10 cellular contexts compared by ENCODE assay signal in the genomic region with DNA sequence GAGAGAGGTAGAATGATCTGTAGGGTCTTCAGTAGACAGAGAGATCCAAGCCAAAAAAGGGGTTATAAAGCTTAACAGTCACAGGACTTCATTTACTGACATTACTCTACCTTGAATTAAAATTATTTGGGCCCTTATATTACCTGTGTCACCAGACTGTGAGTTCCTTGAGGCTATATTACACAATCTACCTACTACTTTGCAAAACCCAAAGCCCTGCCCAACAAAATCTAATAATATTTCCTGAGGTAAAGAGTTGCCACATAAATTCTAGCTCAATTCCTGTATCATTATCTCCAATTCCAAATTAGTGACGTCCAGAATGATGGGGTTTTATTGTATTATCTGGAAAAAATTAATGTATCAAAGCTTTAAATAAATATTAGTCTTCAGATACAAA. TPM values are rescaled to one million over a fixed set of nuclear protein-coding genes. Genes with fewer than 3 reads are reported as not detected.
DNase-seq lines count a peak whose midpoint lies in the region; ATAC-seq and TF ChIP-seq lines count a peak whose summit lies in the region.
"Had no signal": no experiment of that assay in that cellular context is flagged by ENCODE, and none has a peak within 500 bp of the region (broad histone marks: within the 10 kb centered on the region; RNA-seq: fewer than 3 reads in every experiment).

No MANE protein-coding gene starts in this region.

- no peak overlapping the region for H2AFZ ChIP-seq in GM23248

- in situ Hi-C loops in GM23248 (cut with MboI): no loop called here

- H3K79me2 ChIP-seq in GM23248 (ENCODE audit: insufficient read depth): peaks cover 74% of the 10 kb centered on the region

- ATAC-seq in RWPE2 (ENCODE audit: low read depth) (no peak), esophagus mucosa (peak; percentile 31)

- H4K20me1 ChIP-seq in GM23248 (ENCODE audit: insufficient read depth): no peaks in the 10 kb centered on the region

- H3K9ac ChIP-seq in GM23248: no peak overlapping the region

- H3K4me1 ChIP-seq in GM23248 (ENCODE audit: insufficient read depth): peaks cover 17% of the 10 kb centered on the region
- peaks cover 39% of the 10 kb centered on the region for H3K4me1 ChIP-seq in RWPE2 (ENCODE audit: insufficient read depth, poor library complexity, severe bottlenecking)

- peak overlapping the region; percentile 95 for H3K4me2 ChIP-seq in GM23248 (ENCODE audit: unreplicated experiment)

- no peak for DNase-seq in GM23248
- DNase-seq in RWPE2 (ENCODE audit: low spot score): no peak
- peak; percentile 35 for DNase-seq in renal cortical epithelial cell (ENCODE audit: low read depth)
- DNase-seq in Ammon's horn (ENCODE audit: low spot score): no peak
- no peak for DNase-seq in 8988T
- DNase-seq in HK-2 (ENCODE audit: unreplicated experiment): no peak
- DNase-seq: amniotic stem cell, T-helper 9 cell had no signal

- no peaks in the 10 kb centered on the region for H3K27me3 ChIP-seq in GM23248 (replicated peaks; ENCODE audit: insufficient read depth)
- no peaks in the 10 kb centered on the region for H3K27me3 ChIP-seq in RWPE2 (ENCODE audit: insufficient read depth, poor library complexity, severe bottlenecking)

- H3K36me3 ChIP-seq in GM23248 (ENCODE audit: low read depth) (no peaks in the 10 kb centered on the region), RWPE2 (ENCODE audit: low read depth) (peaks cover 45% of the 10 kb centered on the region)

- H3K9me2 ChIP-seq in GM23248 (ENCODE audit: insufficient read depth): no peaks in the 10 kb centered on the region

- H3F3A ChIP-seq in GM23248 (ENCODE audit: insufficient read depth): no peaks in the 10 kb centered on the region

- H3K27ac ChIP-seq in GM23248: no peak overlapping the region
- H3K27ac ChIP-seq in RWPE2 (ENCODE audit: poor library complexity, severe bottlenecking): peak overlapping the region; percentile 48
- H3K27ac ChIP-seq: thoracic aorta had no signal

- H3K4me3 ChIP-seq in GM23248: peak overlapping the region; percentile 87; the same call in 1 of the 2 replicates
- peak overlapping the region; percentile 66 for H3K4me3 ChIP-seq in RWPE2 (ENCODE audit: severe bottlenecking)

- 17 to 21% methylated on average over 1 of the region's 1 CpG for WGBS in GM23248 (ENCODE audit: low coverage in 1 of 2, low lambda C conversion rate in 2 of 2, missing lambda C conversion rate in 2 of 2), 2 experiments

- no peaks in the 10 kb centered on the region for H3K9me3 ChIP-seq in GM23248 (ENCODE audit: low read depth)
- no peaks in the 10 kb centered on the region for H3K9me3 ChIP-seq in RWPE2 (ENCODE audit: severe bottlenecking)
- H3K9me3 ChIP-seq: thoracic aorta had no signal

- TF ChIP-seq CTCF in RWPE2 (IDR thresholded peaks at IDR 0.05; ENCODE audit: poor library complexity, severe bottlenecking): no peak

RNA-seq across cellular contexts. Expression of gene UBR1, which starts 1.9 kb away (rescaled TPM):
- 26.0 and 33.5 TPM in 2 replicates for total RNA-seq in GM23248 (2014; rRNA removed; shearing (Covaris generic))
- polyA plus RNA-seq in GM23248 (2016; fragmentation: Nextera tagmentation; extraction: Ambion mirVana): 15.3 and 16.2 TPM in 2 replicates
- 9.1 TPM for total RNA-seq in esophagus mucosa
- total RNA-seq in renal cortical epithelial cell: 32.2 and 42.7 TPM in 2 replicates

RNA-seq across cellular contexts. Expression of gene TMEM62, which starts 29.4 kb away (rescaled TPM):
- 5.9 and 11.2 TPM in 2 replicates for total RNA-seq in GM23248 (2014; rRNA removed; shearing (Covaris generic))
- polyA plus RNA-seq in GM23248 (2016; fragmentation: Nextera tagmentation; extraction: Ambion mirVana): 6.5 and 8.2 TPM in 2 replicates
- total RNA-seq in esophagus mucosa (11.8 TPM), renal cortical epithelial cell (23.4 and 37.0 TPM in 2 replicates)
